Comparison of ENCODE assay signal across 19 cellular contexts in genomic region chr15:95292790-95293450, GRCh38.
DNase-seq lines count a peak whose midpoint lies in the region; ATAC-seq and TF ChIP-seq lines count a peak whose summit lies in the region.
"Had no signal": no experiment of that assay in that cellular context is flagged by ENCODE, and none has a peak within 500 bp of the region (broad histone marks: within the 10 kb centered on the region; RNA-seq: fewer than 3 reads in every experiment).

No MANE protein-coding gene starts in this region.

- H3K4me1 ChIP-seq in neural progenitor cell (peaks cover 38% of the 10 kb centered on the region), urinary bladder (ENCODE audit: insufficient read depth) (no peaks in the 10 kb centered on the region)
- H3K4me1 ChIP-seq: A549 had no signal

- H3K9me3 ChIP-seq in neural progenitor cell (ENCODE audit: low read depth), result no peaks in the 10 kb centered on the region
- H3K9me3 ChIP-seq: A549 had no signal

- H3F3A ChIP-seq in neural progenitor cell (ENCODE audit: low read depth), result peaks cover 22% of the 10 kb centered on the region

- H3K27me3 ChIP-seq in neural progenitor cell, result no peaks in the 10 kb centered on the region

- intact Hi-C loops in Right ventricle myocardium inferior (cut with DNase I) (loop anchor here (5.0 kb wide), 1 partner anchor 34 kb away; no protein-coding TSS in a partner anchor), cardiac septum (cut with DNase I) (loop anchor here (10.0 kb wide), 1 partner anchor 162 kb away; no protein-coding TSS in a partner anchor)

- H3K9me3 Mint-ChIP-seq in neural progenitor cell, result peaks cover 2% of the 10 kb centered on the region
- H3K9me3 Mint-ChIP-seq in activated naive CD8-positive, alpha-beta T cell treated with anti-CD3 and anti-CD28 coated beads, Interleukin-2, amount 50 U/mL, for 24 hours, result no peaks in the 10 kb centered on the region
- H3K9me3 Mint-ChIP-seq: CD8-positive, alpha-beta memory T cell; type B pancreatic cell had no signal

- peaks cover 4% of the 10 kb centered on the region for H3K79me2 ChIP-seq in neural progenitor cell (ENCODE audit: low read depth)

- H2AFZ ChIP-seq in neural progenitor cell (replicated peaks), result peak overlapping the region; percentile 48
- H2AFZ ChIP-seq: GM23248 had no signal

- peak overlapping the region; percentile 26 for H3K4me3 ChIP-seq in fibroblast of pulmonary artery (replicated peaks; ENCODE audit: low read depth, low read length)
- H3K4me3 ChIP-seq in neural progenitor cell, result no peak overlapping the region
- peak overlapping the region; percentile 20 for H3K4me3 ChIP-seq in urinary bladder (ENCODE audit: low read depth, low read length)
- H3K4me3 ChIP-seq: A549, GM23248 had no signal

- H3K27ac ChIP-seq in neural progenitor cell (no peak overlapping the region), urinary bladder (ENCODE audit: low read depth) (no peak overlapping the region)
- H3K27ac ChIP-seq: A549, GM23248 had no signal

- no peak overlapping the region for H3K4me2 ChIP-seq in neural progenitor cell
- H3K4me2 ChIP-seq: A549 had no signal

- TF ChIP-seq CTCF in fibroblast of pulmonary artery (IDR thresholded peaks at IDR 0.05; ENCODE audit: low read length, missing control alignments), result no peak
- no peak for TF ChIP-seq CTCF in neural progenitor cell (IDR thresholded peaks at IDR 0.05)

- no peak overlapping the region for H3K27ac Mint-ChIP-seq in neural progenitor cell
- H3K27ac Mint-ChIP-seq in activated naive CD8-positive, alpha-beta T cell treated with anti-CD3 and anti-CD28 coated beads, Interleukin-2, amount 50 U/mL, for 24 hours, result no peak overlapping the region
- H3K27ac Mint-ChIP-seq: activated CD8-positive, alpha-beta memory T cell treated with anti-CD3 and anti-CD28 coated beads, Interleukin-2, amount 10 ng/mL, durations not matched to agents 7 days and 5 days; CD8-positive, alpha-beta memory T cell; naive thymus-derived CD4-positive, alpha-beta T cell; type B pancreatic cell had no signal

- H3K36me3 ChIP-seq in neural progenitor cell, result no peaks in the 10 kb centered on the region
- H3K36me3 ChIP-seq in urinary bladder (ENCODE audit: insufficient read depth), result no peaks in the 10 kb centered on the region

- H4K20me1 ChIP-seq in neural progenitor cell (ENCODE audit: low read depth), result no peaks in the 10 kb centered on the region

- peak; percentile 34 for ATAC-seq in Right ventricle myocardium inferior
- no peak for ATAC-seq in activated naive CD8-positive, alpha-beta T cell treated with anti-CD3 and anti-CD28 coated beads, Interleukin-2, amount 50 U/mL, for 24 hours
- ATAC-seq: activated CD8-positive, alpha-beta memory T cell treated with anti-CD3 and anti-CD28 coated beads, Interleukin-2, amount 10 ng/mL, durations not matched to agents 7 days and 5 days; left lobe of liver; naive thymus-derived CD4-positive, alpha-beta T cell had no signal

- 59% methylated on average over 6 of the region's 6 CpGs for WGBS in urinary bladder

- peaks cover 3% of the 10 kb centered on the region for H3K27me3 Mint-ChIP-seq in neural progenitor cell (ENCODE audit: insufficient read depth, low read depth)
- H3K27me3 Mint-ChIP-seq in activated naive CD8-positive, alpha-beta T cell treated with anti-CD3 and anti-CD28 coated beads, Interleukin-2, amount 50 U/mL, for 24 hours, result peaks cover 52% of the 10 kb centered on the region

- no peak for DNase-seq in Right ventricle myocardium inferior (ENCODE audit: missing footprints)
- no peak for DNase-seq in cardiac septum (ENCODE audit: low spot score)
- peak; percentile 60 for DNase-seq in fibroblast of pulmonary artery (ENCODE audit: low read depth)
- DNase-seq in neural progenitor cell (ENCODE audit: low spot score), result no peak
- no peak for DNase-seq in NCI-H1417 treated with DMSO at 0.1 percent for 48 hours (lab: John Stamatoyannopoulos, UW)
- no peak for DNase-seq in activated naive CD8-positive, alpha-beta T cell treated with anti-CD3 and anti-CD28 coated beads, Interleukin-2, amount 50 U/mL, for 24 hours
- DNase-seq in NCI-H510A treated with DMSO at 0.1 percent for 48 hours (lab: John Stamatoyannopoulos, UW), result no peak
- DNase-seq: activated CD8-positive, alpha-beta memory T cell treated with anti-CD3 and anti-CD28 coated beads, Interleukin-2, amount 10 ng/mL, durations not matched to agents 7 days and 5 days; CD8-positive, alpha-beta memory T cell; dorsolateral prefrontal cortex; GM23248; naive thymus-derived CD4-positive, alpha-beta T cell; NCI-H2081; NCI-H82; RPMI8226 had no signal

- no peaks in the 10 kb centered on the region for H3K36me3 Mint-ChIP-seq in neural progenitor cell
- no peaks in the 10 kb centered on the region for H3K36me3 Mint-ChIP-seq in activated naive CD8-positive, alpha-beta T cell treated with anti-CD3 and anti-CD28 coated beads, Interleukin-2, amount 50 U/mL, for 24 hours (ENCODE audit: low read depth)
- H3K36me3 Mint-ChIP-seq: activated CD8-positive, alpha-beta memory T cell treated with anti-CD3 and anti-CD28 coated beads, Interleukin-2, amount 10 ng/mL, durations not matched to agents 7 days and 5 days; CD8-positive, alpha-beta memory T cell had no signal

- no peak overlapping the region for H3K9ac ChIP-seq in neural progenitor cell
- H3K9ac ChIP-seq: GM23248 had no signal

- H3K4me1 Mint-ChIP-seq in neural progenitor cell, result peaks cover 65% of the 10 kb centered on the region
- H3K4me1 Mint-ChIP-seq in activated naive CD8-positive, alpha-beta T cell treated with anti-CD3 and anti-CD28 coated beads, Interleukin-2, amount 50 U/mL, for 24 hours, result peaks cover 2% of the 10 kb centered on the region
- H3K4me1 Mint-ChIP-seq: activated CD8-positive, alpha-beta memory T cell treated with anti-CD3 and anti-CD28 coated beads, Interleukin-2, amount 10 ng/mL, durations not matched to agents 7 days and 5 days; CD8-positive, alpha-beta memory T cell had no signal

- H3K4me3 Mint-ChIP-seq in neural progenitor cell, result no peak overlapping the region
- no peak overlapping the region for H3K4me3 Mint-ChIP-seq in activated naive CD8-positive, alpha-beta T cell treated with anti-CD3 and anti-CD28 coated beads, Interleukin-2, amount 50 U/mL, for 24 hours
- H3K4me3 Mint-ChIP-seq: activated CD8-positive, alpha-beta memory T cell treated with anti-CD3 and anti-CD28 coated beads, Interleukin-2, amount 10 ng/mL, durations not matched to agents 7 days and 5 days; CD8-positive, alpha-beta memory T cell; naive thymus-derived CD4-positive, alpha-beta T cell; type B pancreatic cell had no signal
